ENCODE assay signal across 1 cellular context in the genomic region with DNA sequence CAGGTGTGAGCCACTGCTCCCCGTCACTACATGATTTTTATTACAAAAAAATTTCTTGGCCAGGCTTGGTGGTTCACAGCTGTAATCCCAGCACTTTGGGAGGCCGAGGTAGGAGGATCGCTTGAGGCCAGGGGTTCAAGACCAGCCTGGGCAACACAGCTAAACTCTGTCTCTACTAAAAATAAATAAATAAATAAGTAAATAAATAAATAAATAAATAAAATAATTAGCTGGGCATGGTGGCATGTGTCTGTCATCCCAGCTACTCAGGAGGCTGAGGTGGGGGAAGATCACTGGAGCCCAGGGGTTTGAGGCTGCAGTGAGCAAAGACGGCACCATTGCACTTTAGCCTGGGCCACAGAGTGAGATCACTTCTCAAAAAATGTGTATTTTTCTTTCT. TPM values are rescaled to one million over a fixed set of nuclear protein-coding genes. Genes with fewer than 3 reads are reported as not detected.
"Had no signal": no experiment of that assay in that cellular context is flagged by ENCODE, and none has a peak within 500 bp of the region (broad histone marks: within the 10 kb centered on the region; RNA-seq: fewer than 3 reads in every experiment).

No MANE protein-coding gene starts in this region.

RNA-seq across cellular contexts. Expression of gene MYL10, which starts 10.0 kb away (rescaled TPM):
- polyA plus RNA-seq: stomach had no signal
